18 cellular contexts compared by ENCODE assay signal in genomic region chr12:80861636-80862378, GRCh38.
DNase-seq lines count a peak whose midpoint lies in the region; ATAC-seq and TF ChIP-seq lines count a peak whose summit lies in the region.
"Had no signal": no experiment of that assay in that cellular context is flagged by ENCODE, and none has a peak within 500 bp of the region (broad histone marks: within the 10 kb centered on the region; RNA-seq: fewer than 3 reads in every experiment).

No MANE protein-coding gene starts in this region.

- TF ChIP-seq CTCF in HFFc6 (IDR thresholded peaks at IDR 0.05) (no peak), fibroblast of mammary gland (conservative IDR thresholded peaks at IDR 0.05; ENCODE audit: control insufficient read depth, insufficient read depth, low read depth, low read length) (no peak), endodermal cell (conservative IDR thresholded peaks at IDR 0.05) (no peak)

- H3K36me3 ChIP-seq in skeletal muscle satellite cell (ENCODE audit: insufficient read depth, low read length) (no peaks in the 10 kb centered on the region), endodermal cell (ENCODE audit: control insufficient read depth, insufficient read depth, low read length) (no peaks in the 10 kb centered on the region)
- H3K36me3 ChIP-seq: BLaER1 treated with 17β-estradiol and CSF1 and Interleukin-3, amounts not matched to agents 10 nM and 100 nM had no signal

- no peak overlapping the region for H3K9ac ChIP-seq in skeletal muscle satellite cell (ENCODE audit: low read depth, low read length)
- H3K9ac ChIP-seq in endodermal cell (ENCODE audit: extremely low read depth, low read length, poor library complexity, severe bottlenecking), result no peak overlapping the region
- H3K9ac ChIP-seq: BLaER1 treated with 17β-estradiol and CSF1 and Interleukin-3, amounts not matched to agents 10 nM and 100 nM had no signal

- 81% methylated on average over 2 of the region's 2 CpGs; no CpG with 5 or more reads in 1 of the 2 experiments for WGBS in endodermal cell (ENCODE audit: insufficient coverage in 1 of 2, insufficient read length in 1 of 2), 2 experiments

- H3K4me3 Mint-ChIP-seq in HFFc6 (no peak overlapping the region), endodermal cell (no peak overlapping the region)
- no peak overlapping the region for H3K4me3 Mint-ChIP-seq in effector memory CD8-positive, alpha-beta T cell
- no peak overlapping the region for H3K4me3 Mint-ChIP-seq in activated T-cell treated with anti-CD3 and anti-CD28 coated beads, Interleukin-2, amount 50 U/mL, for 4 hours
- H3K4me3 Mint-ChIP-seq: mesothelial cell of epicardium; nephron progenitor cell; stimulated activated effector memory CD8-positive, alpha-beta T cell treated with anti-CD3 and anti-CD28 coated beads, Interleukin-12 subunit alpha, Interleukin-12 subunit beta, amount 100 ng/mL, for 72 hours had no signal

- H3K4me1 Mint-ChIP-seq in HFFc6 (ENCODE audit: low read depth) (peaks cover 61% of the 10 kb centered on the region), endodermal cell (peaks cover 14% of the 10 kb centered on the region)
- H3K4me1 Mint-ChIP-seq in effector memory CD8-positive, alpha-beta T cell (ENCODE audit: low read depth in 2 of 2), result no peaks in the 10 kb centered on the region
- H3K4me1 Mint-ChIP-seq in activated T-cell treated with anti-CD3 and anti-CD28 coated beads, Interleukin-2, amount 50 U/mL, for 4 hours (ENCODE audit: low read depth), result no peaks in the 10 kb centered on the region
- H3K4me1 Mint-ChIP-seq: nephron progenitor cell; stimulated activated effector memory CD8-positive, alpha-beta T cell treated with anti-CD3 and anti-CD28 coated beads, Interleukin-12 subunit alpha, Interleukin-12 subunit beta, amount 100 ng/mL, for 72 hours had no signal

- H3K4me3 ChIP-seq in fibroblast of mammary gland (ENCODE audit: control insufficient read depth, low read depth, low read length), result no peak overlapping the region
- H3K4me3 ChIP-seq in skeletal muscle satellite cell (ENCODE audit: low read length), result no peak overlapping the region
- H3K4me3 ChIP-seq in endodermal cell (ENCODE audit: low read length), result no peak overlapping the region
- H3K4me3 ChIP-seq: BLaER1 treated with 17β-estradiol and CSF1 and Interleukin-3, amounts not matched to agents 10 nM and 100 nM; GM12878 had no signal

- peak overlapping the region; percentile 15 for H3K4me2 ChIP-seq in skeletal muscle satellite cell (ENCODE audit: low read length)
- H3K4me2 ChIP-seq: BLaER1 treated with 17β-estradiol and CSF1 and Interleukin-3, amounts not matched to agents 10 nM and 100 nM had no signal

- no peaks in the 10 kb centered on the region for H3K9me3 Mint-ChIP-seq in HFFc6
- H3K9me3 Mint-ChIP-seq in effector memory CD8-positive, alpha-beta T cell, result peaks cover 9 to 17% of the 10 kb centered on the region in 2 donors
- H3K9me3 Mint-ChIP-seq in activated T-cell treated with anti-CD3 and anti-CD28 coated beads, Interleukin-2, amount 50 U/mL, for 4 hours, result peaks cover 5% of the 10 kb centered on the region
- H3K9me3 Mint-ChIP-seq in endodermal cell, result no peaks in the 10 kb centered on the region
- H3K9me3 Mint-ChIP-seq: mesothelial cell of epicardium, nephron progenitor cell had no signal

- no peak overlapping the region for H3K27ac ChIP-seq in endodermal cell (ENCODE audit: low read depth, low read length)
- H3K27ac ChIP-seq: BLaER1 treated with 17β-estradiol and CSF1 and Interleukin-3, amounts not matched to agents 10 nM and 100 nM had no signal

- H3K27ac Mint-ChIP-seq in HFFc6, result peak overlapping the region; percentile 67
- H3K27ac Mint-ChIP-seq in effector memory CD8-positive, alpha-beta T cell, result no peak overlapping the region
- H3K27ac Mint-ChIP-seq in endodermal cell, result no peak overlapping the region
- H3K27ac Mint-ChIP-seq: activated naive CD4-positive, alpha-beta T cell treated with anti-CD3 and anti-CD28 coated beads, Interleukin-2, amount 50 U/mL, for 72 hours; mesothelial cell of epicardium; nephron progenitor cell; stimulated activated effector memory CD8-positive, alpha-beta T cell treated with anti-CD3 and anti-CD28 coated beads, Interleukin-12 subunit alpha, Interleukin-12 subunit beta, amount 100 ng/mL, for 72 hours had no signal

- ATAC-seq in effector memory CD8-positive, alpha-beta T cell (replicated peaks), result no peak
- ATAC-seq in activated T-cell treated with anti-CD3 and anti-CD28 coated beads, Interleukin-2, amount 50 U/mL, for 4 hours, result no peak
- ATAC-seq: activated naive CD4-positive, alpha-beta T cell treated with anti-CD3 and anti-CD28 coated beads, Interleukin-2, amount 50 U/mL, for 72 hours; GM12878; Right ventricle myocardium inferior had no signal

- DNase-seq in HFFc6, result peak; percentile 56
- DNase-seq in OCI-M1 (lab: John Stamatoyannopoulos, UW), result peak; percentile 13
- DNase-seq in fibroblast of mammary gland (ENCODE audit: low read depth), result peak; percentile 79
- no peak for DNase-seq in effector memory CD8-positive, alpha-beta T cell
- no peak for DNase-seq in activated T-cell treated with anti-CD3 and anti-CD28 coated beads, Interleukin-2, amount 50 U/mL, for 4 hours
- DNase-seq in endodermal cell, result no peak
- DNase-seq: activated CD8-positive, alpha-beta memory T cell treated with anti-CD3 and anti-CD28 coated beads for 24 hours; kidney glomerular epithelial cell; NCI-H187; nephron progenitor cell; NK-92 treated with Interleukin-12 subunit alpha and Interleukin-12 subunit beta, amount 100 ng/mL, for 24 hours had no signal

- peaks cover 4% of the 10 kb centered on the region for H3K36me3 Mint-ChIP-seq in HFFc6 (ENCODE audit: low read depth)
- H3K36me3 Mint-ChIP-seq in effector memory CD8-positive, alpha-beta T cell (ENCODE audit: insufficient read depth), result no peaks in the 10 kb centered on the region
- no peaks in the 10 kb centered on the region for H3K36me3 Mint-ChIP-seq in activated T-cell treated with anti-CD3 and anti-CD28 coated beads, Interleukin-2, amount 50 U/mL, for 4 hours (ENCODE audit: insufficient read depth)
- H3K36me3 Mint-ChIP-seq in endodermal cell (ENCODE audit: low read depth), result no peaks in the 10 kb centered on the region
- H3K36me3 Mint-ChIP-seq: activated naive CD4-positive, alpha-beta T cell treated with anti-CD3 and anti-CD28 coated beads, Interleukin-2, amount 50 U/mL, for 72 hours; mesothelial cell of epicardium; stimulated activated effector memory CD8-positive, alpha-beta T cell treated with anti-CD3 and anti-CD28 coated beads, Interleukin-12 subunit alpha, Interleukin-12 subunit beta, amount 100 ng/mL, for 72 hours had no signal

- peaks cover 40% of the 10 kb centered on the region for H3K4me1 ChIP-seq in skeletal muscle satellite cell (ENCODE audit: control insufficient read depth, insufficient read depth, low read length)
- H3K4me1 ChIP-seq in endodermal cell (ENCODE audit: control insufficient read depth, insufficient read depth, low read length), result no peaks in the 10 kb centered on the region
- H3K4me1 ChIP-seq: BLaER1 treated with 17β-estradiol and CSF1 and Interleukin-3, amounts not matched to agents 10 nM and 100 nM had no signal

- H3K9me3 ChIP-seq in skeletal muscle satellite cell (replicated peaks; ENCODE audit: low read length) (no peaks in the 10 kb centered on the region), endodermal cell (ENCODE audit: control insufficient read depth, low read length) (no peaks in the 10 kb centered on the region)
- H3K9me3 ChIP-seq: BLaER1 treated with 17β-estradiol and CSF1 and Interleukin-3, amounts not matched to agents 10 nM and 100 nM had no signal

- H3K27me3 Mint-ChIP-seq in HFFc6 (ENCODE audit: insufficient read depth), result no peaks in the 10 kb centered on the region; the same call in 1 of the 2 replicates
- H3K27me3 Mint-ChIP-seq in effector memory CD8-positive, alpha-beta T cell, result no peaks in the 10 kb centered on the region
- H3K27me3 Mint-ChIP-seq in activated T-cell treated with anti-CD3 and anti-CD28 coated beads, Interleukin-2, amount 50 U/mL, for 4 hours (ENCODE audit: low read depth), result no peaks in the 10 kb centered on the region
- H3K27me3 Mint-ChIP-seq in endodermal cell (ENCODE audit: insufficient read depth), result no peaks in the 10 kb centered on the region

- H3K27me3 ChIP-seq in skeletal muscle satellite cell (ENCODE audit: control insufficient read depth, insufficient read depth, low read length) (no peaks in the 10 kb centered on the region), endodermal cell (ENCODE audit: control insufficient read depth, insufficient read depth, low read length, poor library complexity, severe bottlenecking) (no peaks in the 10 kb centered on the region)
- H3K27me3 ChIP-seq: BLaER1 treated with 17β-estradiol and CSF1 and Interleukin-3, amounts not matched to agents 10 nM and 100 nM had no signal

Comparison
In these comparisons a context has a peak if more than half of its experiments do, and no peak if none do; other contexts are left out.
1. DNase-seq: peak in HFFc6 (single experiment), OCI-M1 (single experiment) and fibroblast of mammary gland (single experiment); none in effector memory CD8-positive, alpha-beta T cell (0 of 3), activated T-cell treated with anti-CD3 and anti-CD28 coated beads, Interleukin-2, amount 50 U/mL, for 4 hours (single experiment) and endodermal cell (single experiment).